Comparison of ENCODE assay signal across 8 cellular contexts in genomic region chr19:4581381-4582111, GRCh38. TPM values are rescaled to one million over a fixed set of nuclear protein-coding genes. Genes with fewer than 3 reads are reported as not detected.
DNase-seq lines count a peak whose midpoint lies in the region; ATAC-seq and TF ChIP-seq lines count a peak whose summit lies in the region.

No MANE protein-coding gene starts in this region.

- H3K27ac ChIP-seq in HUES48 (ENCODE audit: low read depth, low read length): no peak overlapping the region

- no TSS peak for BruUV-seq in Caco-2 (replicated peaks; lab: Mats Ljungman, UMichigan)

- H3K4me3 Mint-ChIP-seq in Caco-2 (ENCODE audit: unreplicated experiment) (peak overlapping the region; percentile 68), naive B cell (peak overlapping the region in 7 of 8 donors; percentile 39 to 78 (median 64))

- H3K4me3 ChIP-seq in Caco-2 (ENCODE audit: low read depth, low read length) (peak overlapping the region; percentile 31), HUES48 (ENCODE audit: low read depth, low read length) (peak overlapping the region; percentile 68)

- H3K27me3 Mint-ChIP-seq in Caco-2 (ENCODE audit: insufficient read depth, unreplicated experiment) (peaks cover 16% of the 10 kb centered on the region), naive B cell (peaks cover 38 to 73% (median 63%) of the 10 kb centered on the region in 3 donors)

- H3K27ac Mint-ChIP-seq in Caco-2 (ENCODE audit: unreplicated experiment) (no peak overlapping the region), naive B cell (no peak overlapping the region)

- H3K9me3 Mint-ChIP-seq in Caco-2 (ENCODE audit: unreplicated experiment) (no peaks in the 10 kb centered on the region), naive B cell (no peaks in the 10 kb centered on the region)

- POLR2A ChIA-PET in Caco-2 (lab: Charles Lee): no interaction called here

- H3K9me3 ChIP-seq in Caco-2 (no peaks in the 10 kb centered on the region), HUES48 (ENCODE audit: control insufficient read depth, insufficient read depth, low read length) (no peaks in the 10 kb centered on the region)

- CTCF ChIA-PET in Caco-2 (lab: Charles Lee): no interaction called here

- intact Hi-C loops in Caco-2 (cut with micrococcal nuclease; ENCODE audit: unreplicated experiment): no loop called here

- DNase-seq in Caco-2: peak in 1 of 2 experiments; percentile 54
- peak; percentile 64 for DNase-seq in astrocyte of the hippocampus (ENCODE audit: low read depth, low spot score)
- no peak for DNase-seq in naive B cell
- DNase-seq in HCEC 1CT: no peak
- DNase-seq in GM19240 (ENCODE audit: insufficient read length, low spot score): no peak
- no peak for DNase-seq in HT-29 (ENCODE audit: low spot score)

- H3K36me3 Mint-ChIP-seq in Caco-2 (ENCODE audit: insufficient read depth, unreplicated experiment) (no peaks in the 10 kb centered on the region), naive B cell (peaks cover 0 to 11% of the 10 kb centered on the region in 2 donors)

- peaks cover 13% of the 10 kb centered on the region for H3K4me1 ChIP-seq in Caco-2
- H3K4me1 ChIP-seq in HUES48 (ENCODE audit: control insufficient read depth, insufficient read depth, low read length): no peaks in the 10 kb centered on the region; the same call in 1 of the 2 replicates

- ATAC-seq in naive B cell (ENCODE audit: low read depth in 2 of 2): peak in 1 of 2 donors; percentile 25
- no peak for ATAC-seq in GM18498 (IDR thresholded peaks at IDR 0.05; ENCODE audit: unreplicated experiment)

- H3K27me3 ChIP-seq in Caco-2 (replicated peaks; ENCODE audit: control insufficient read depth, insufficient read depth, low read length) (no peaks in the 10 kb centered on the region), HUES48 (ENCODE audit: control insufficient read depth, insufficient read depth, low read length) (peaks cover 20% of the 10 kb centered on the region)

- no peak overlapping the region for H3K9ac ChIP-seq in HUES48 (ENCODE audit: low read depth, low read length)

- peaks cover 9% of the 10 kb centered on the region for H3K4me1 Mint-ChIP-seq in Caco-2 (ENCODE audit: low read depth, unreplicated experiment)
- H3K4me1 Mint-ChIP-seq in naive B cell: peaks cover 12 to 20% (median 18%) of the 10 kb centered on the region in 3 donors

- TF ChIP-seq CTCF in Caco-2 (IDR thresholded peaks at IDR 0.05; ENCODE audit: insufficient read depth in 1 of 2, low read depth in 1 of 2, low read length in 1 of 2, severe bottlenecking in 1 of 2, unreplicated experiment in 1 of 2): no peak

- H3K36me3 ChIP-seq in Caco-2 (ENCODE audit: control insufficient read depth, insufficient read depth, low read length) (no peaks in the 10 kb centered on the region), HUES48 (ENCODE audit: control insufficient read depth, insufficient read depth, low read length) (no peaks in the 10 kb centered on the region)

RNA-seq across cellular contexts. Expression of gene SEMA6B, which starts 22.1 kb away (rescaled TPM):
- 0.39 and 0.44 TPM in 2 replicates for total RNA-seq in Caco-2 (2022)
- polyA plus RNA-seq in naive B cell (ENCODE audit: low read depth in 6 of 6): not detected
- total RNA-seq in HT-29 (2014; rRNA removed; shearing (Covaris generic)): 0.70 and 0.84 TPM in 2 replicates

RNA-seq across cellular contexts. Expression of gene LRG1, which starts 41.7 kb away (rescaled TPM):
- total RNA-seq in Caco-2 (2022): 0.32 and 0.61 TPM in 2 replicates
- under 1 TPM in 3 of 6 donors, not detected in 3; 0.12 to 0.58 (median 0.25) TPM for polyA plus RNA-seq in naive B cell (ENCODE audit: low read depth in 6 of 6)
- total RNA-seq in HT-29 (2014; rRNA removed; shearing (Covaris generic)): 16.1 and 19.1 TPM in 2 replicates

RNA-seq across cellular contexts. Expression of gene PLIN5, which starts 46.5 kb away (rescaled TPM):
- total RNA-seq in Caco-2 (2022): 0.73 and 0.84 TPM in 2 replicates
- polyA plus RNA-seq in naive B cell (ENCODE audit: low read depth in 6 of 6): under 1 TPM in 1 of 6 donors, not detected in 5; 0.52 TPM
- 0.86 and 4.5 TPM in 2 replicates for total RNA-seq in HT-29 (2014; rRNA removed; shearing (Covaris generic))

RNA-seq across cellular contexts. Expression of gene TNFAIP8L1, which starts 57.8 kb away (rescaled TPM):
- total RNA-seq in Caco-2 (2022): 19.6 and 21.8 TPM in 2 replicates
- 10 to 100 TPM in 1 of 6 donors, 1 to 10 TPM in 5; 4.7 to 14.2 (median 8.0) TPM for polyA plus RNA-seq in naive B cell (ENCODE audit: low read depth in 6 of 6)
- total RNA-seq in HT-29 (2014; rRNA removed; shearing (Covaris generic)): 6.3 TPM in 2 replicates

Comparison
In these comparisons a context has a peak if more than half of its experiments do, and no peak if none do; other contexts are left out.
1. RNA of gene LRG1, which starts 41.7 kb away (total RNA-seq): 16.1 to 19.1 TPM in HT-29; 0.32 to 0.61 TPM in Caco-2; every median in the first group is over 10 times any median in the second.